12 cellular contexts compared by ENCODE assay signal in genomic region chr6:158357570-158358216, GRCh38. TPM values are rescaled to one million over a fixed set of nuclear protein-coding genes. Genes with fewer than 3 reads are reported as not detected.
A peak's percentile ranks its signal among the peaks of the same experiment; 100 is the strongest.
DNase-seq lines count a peak whose midpoint lies in the region; ATAC-seq, FAIRE-seq and TF ChIP-seq lines count a peak whose summit lies in the region.
"Had no signal": no experiment of that assay in that cellular context is flagged by ENCODE, and none has a peak within 500 bp of the region (broad histone marks: within the 10 kb centered on the region; RNA-seq: fewer than 3 reads in every experiment).

No MANE protein-coding gene starts in this region.

- H3K4me3 ChIP-seq in vagina, result no peak overlapping the region
- H3K4me3 ChIP-seq: BLaER1 treated with 17β-estradiol and CSF1 and Interleukin-3, amounts not matched to agents 10 nM and 100 nM; K562; transverse colon had no signal

- peaks cover 34% of the 10 kb centered on the region for H3K4me1 Mint-ChIP-seq in activated CD8-positive, alpha-beta T cell treated with anti-CD3 and anti-CD28 coated beads, Interleukin-2, amount 10 ng/mL, durations not matched to agents 7 days and 5 days (ENCODE audit: low read depth)

- peaks cover 23% of the 10 kb centered on the region for H3K4me1 ChIP-seq in vagina

- no peaks in the 10 kb centered on the region for H3K27me3 ChIP-seq in vagina
- H3K27me3 ChIP-seq: BLaER1 treated with 17β-estradiol and CSF1 and Interleukin-3, amounts not matched to agents 10 nM and 100 nM; transverse colon had no signal

- CTCF ChIA-PET in activated CD8-positive, alpha-beta T cell treated with anti-CD3 and anti-CD28 coated beads, Interleukin-2, amount 10 ng/mL, durations not matched to agents 7 days and 5 days (lab: Charles Lee), result no interaction called here

- POLR2A ChIA-PET in activated CD8-positive, alpha-beta T cell treated with anti-CD3 and anti-CD28 coated beads, Interleukin-2, amount 10 ng/mL, durations not matched to agents 7 days and 5 days (lab: Charles Lee), result no interaction called here

- intact Hi-C loops in vagina (cut with DNase I), result no loop called here

- TF ChIP-seq CTCF in vagina (IDR thresholded peaks at IDR 0.05), result no peak

- no peak for TF ChIP-seq POLR2A in vagina (IDR thresholded peaks at IDR 0.05)

- FAIRE-seq in RCC 7860 (lab: Jason Lieb, UNC), result no peak
- FAIRE-seq: K562 had no signal

- H3K27ac ChIP-seq in vagina, result no peak overlapping the region
- H3K27ac ChIP-seq: BLaER1 treated with 17β-estradiol and CSF1 and Interleukin-3, amounts not matched to agents 10 nM and 100 nM; transverse colon had no signal

- H3K4me3 Mint-ChIP-seq in activated CD8-positive, alpha-beta T cell treated with anti-CD3 and anti-CD28 coated beads, Interleukin-2, amount 10 ng/mL, durations not matched to agents 7 days and 5 days, result no peak overlapping the region

- no peaks in the 10 kb centered on the region for H3K9me3 Mint-ChIP-seq in activated CD8-positive, alpha-beta T cell treated with anti-CD3 and anti-CD28 coated beads, Interleukin-2, amount 10 ng/mL, durations not matched to agents 7 days and 5 days (ENCODE audit: insufficient read depth)

- no peaks in the 10 kb centered on the region for H3K9me3 ChIP-seq in vagina
- H3K9me3 ChIP-seq: BLaER1 treated with 17β-estradiol and CSF1 and Interleukin-3, amounts not matched to agents 10 nM and 100 nM; transverse colon had no signal

- H3K36me3 Mint-ChIP-seq in activated CD8-positive, alpha-beta T cell treated with anti-CD3 and anti-CD28 coated beads, Interleukin-2, amount 10 ng/mL, durations not matched to agents 7 days and 5 days (ENCODE audit: low read depth), result no peaks in the 10 kb centered on the region

- DNase-seq in stimulated activated naive CD4-positive, alpha-beta T cell treated with Interleukin-2 at 50 U/mL for 16 hours (lab: John Stamatoyannopoulos, UW), result peak; percentile 1
- DNase-seq in stimulated activated naive CD4-positive, alpha-beta T cell (lab: John Stamatoyannopoulos, UW), result no peak
- DNase-seq in activated CD8-positive, alpha-beta T cell treated with anti-CD3 and anti-CD28 coated beads, Interleukin-2, amount 10 ng/mL, durations not matched to agents 7 days and 5 days, result no peak
- no peak for DNase-seq in AG08395 (ENCODE audit: low spot score)
- DNase-seq in stimulated activated CD4-positive, alpha-beta T cell treated with anti-CD3 and anti-CD28 coated beads, Interleukin-4, amount 100 ng/mL, for 24 hours, result no peak
- no peak for DNase-seq in RCC 7860 (ENCODE audit: low spot score)
- DNase-seq in vagina (ENCODE audit: extremely low spot score in 2 of 2), result no peak
- DNase-seq: left colon, transverse colon had no signal

- H3K27me3 Mint-ChIP-seq in activated CD8-positive, alpha-beta T cell treated with anti-CD3 and anti-CD28 coated beads, Interleukin-2, amount 10 ng/mL, durations not matched to agents 7 days and 5 days (ENCODE audit: low read depth), result no peaks in the 10 kb centered on the region

- H3K36me3 ChIP-seq in vagina, result no peaks in the 10 kb centered on the region
- H3K36me3 ChIP-seq: transverse colon had no signal

- H3K27ac Mint-ChIP-seq in activated CD8-positive, alpha-beta T cell treated with anti-CD3 and anti-CD28 coated beads, Interleukin-2, amount 10 ng/mL, durations not matched to agents 7 days and 5 days, result peak overlapping the region; percentile 53

- ATAC-seq in HG02852 (IDR thresholded peaks at IDR 0.05; ENCODE audit: unreplicated experiment), result peak; percentile 78
- no peak for ATAC-seq in activated CD8-positive, alpha-beta T cell treated with anti-CD3 and anti-CD28 coated beads, Interleukin-2, amount 10 ng/mL, durations not matched to agents 7 days and 5 days
- ATAC-seq: K562 had no signal

RNA-seq across cellular contexts. Expression of gene TULP4, which starts 45.4 kb away (rescaled TPM):
- 10 to 100 TPM; 29.6 to 33.9 TPM for total RNA-seq in activated CD8-positive, alpha-beta T cell treated with anti-CD3 and anti-CD28 coated beads, Interleukin-2, amount 10 ng/mL, durations not matched to agents 7 days and 5 days
- total RNA-seq in vagina, result 79.8 TPM
